Comparison of ENCODE assay signal across 1 cellular context in genomic region chr11:34650528-34650927, GRCh38.
A peak's percentile ranks its signal among the peaks of the same experiment; 100 is the strongest.
TF ChIP-seq lines count a peak whose summit lies in the region.

No MANE protein-coding gene starts in this region.

TF ChIP-seq in GM12878, 131 proteins besides CTCF, POLR2A, EP300 and RAD21 (continued from another document and continues in another):
- TF ChIP-seq MEF2A (IDR thresholded peaks at IDR 0.05; ENCODE audit: insufficient read depth, low read depth, low read length) (peak; percentile 88), DPF2 (IDR thresholded peaks at IDR 0.05) (peak; percentile 83), FOS (IDR thresholded peaks at IDR 0.05; ENCODE audit: borderline replicate concordance, extremely low read depth, insufficient read length) (no peak), IKZF1 (conservative IDR thresholded peaks at IDR 0.05) (peak; percentile 77), RELA (IDR thresholded peaks at IDR 0.05; ENCODE audit: borderline replicate concordance, partially characterized antibody) (no peak), IRF5 (IDR thresholded peaks at IDR 0.05; ENCODE audit: borderline replicate concordance) (no peak), NFXL1 (IDR thresholded peaks at IDR 0.05; ENCODE audit: borderline replicate concordance) (no peak), ZNF687 (IDR thresholded peaks at IDR 0.05) (no peak), BCL3 (IDR thresholded peaks at IDR 0.05; ENCODE audit: borderline replicate concordance, insufficient read depth, low read depth, low read length, poor library complexity, severe bottlenecking) (peak; percentile 100), IRF4 (IDR thresholded peaks at IDR 0.05; ENCODE audit: low read depth, low read length) (peak; percentile 96), E2F4 (IDR thresholded peaks at IDR 0.05; ENCODE audit: low read depth, low read length) (no peak), CUX1 (IDR thresholded peaks at IDR 0.05; ENCODE audit: insufficient replicate concordance, low read depth, low read length) (no peak), TCF3 (IDR thresholded peaks at IDR 0.05; ENCODE audit: borderline replicate concordance, insufficient read depth, low read depth, low read length) (no peak), ZNF24 (IDR thresholded peaks at IDR 0.05) (0 out of 2 replicates have a peak, but pooled peaks have one; percentile 28), SMAD1 (IDR thresholded peaks at IDR 0.05; ENCODE audit: low read depth, partially characterized antibody) (no peak), BHLHE40 (IDR thresholded peaks at IDR 0.05; ENCODE audit: borderline replicate concordance in 1 of 2, low read depth in 2 of 2, low read length in 1 of 2) (peak; percentile 55 to 73; a peak in 3 of 4 replicates), MYC (IDR thresholded peaks at IDR 0.05; ENCODE audit: insufficient read depth, insufficient read length, insufficient replicate concordance, low read length, severe bottlenecking) (no peak), PKNOX1 (IDR thresholded peaks at IDR 0.05) (peak; percentile 93), NR2C2 (IDR thresholded peaks at IDR 0.05; ENCODE audit: borderline replicate concordance, control insufficient read depth, insufficient read length, low read depth) (no peak), ZBTB4 (CRISPR knock-in tag; IDR thresholded peaks at IDR 0.05) (no peak), E4F1 (IDR thresholded peaks at IDR 0.05; ENCODE audit: borderline replicate concordance, partially characterized antibody) (no peak), MAX (IDR thresholded peaks at IDR 0.05; ENCODE audit: low read depth, low read length) (no peak), SRF (IDR thresholded peaks at IDR 0.05; ENCODE audit: low read depth in 2 of 2, low read length in 2 of 2) (peak in 1 of 2 experiments; percentile 70; a peak in 1 of 4 replicates), HSF1 (IDR thresholded peaks at IDR 0.05; ENCODE audit: low read depth, low read length) (no peak), USF2 (IDR thresholded peaks at IDR 0.05; ENCODE audit: borderline replicate concordance, low read depth, low read length) (no peak)
